34 cellular contexts compared by ENCODE assay signal in the genomic region with DNA sequence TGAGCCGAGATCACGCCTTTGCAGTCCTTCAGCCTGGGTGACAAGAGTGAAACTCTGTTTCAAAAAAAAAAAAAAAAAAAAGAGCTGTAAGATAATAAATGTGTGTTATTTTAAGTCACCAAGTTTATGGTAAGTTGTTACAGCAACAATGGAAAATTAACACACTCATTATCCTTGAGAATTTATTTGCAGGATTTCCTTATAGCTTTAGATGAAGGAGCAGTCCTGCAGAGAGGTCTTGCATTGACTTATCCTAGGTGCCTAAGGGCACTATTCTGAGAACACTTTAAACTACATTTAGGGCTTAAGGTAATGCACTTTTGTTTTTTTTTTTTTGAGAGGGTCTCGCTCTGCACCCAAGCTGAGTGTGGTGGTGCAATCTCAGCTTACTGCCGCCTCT.
"Had no signal": no experiment of that assay in that cellular context is flagged by ENCODE, and none has a peak within 500 bp of the region (broad histone marks: within the 10 kb centered on the region; RNA-seq: fewer than 3 reads in every experiment).

No MANE protein-coding gene starts in this region.

- H3K36me3 ChIP-seq: adrenal gland, brain microvascular endothelial cell, breast epithelium had no signal

- H3K27ac ChIP-seq: adrenal gland, body of pancreas, brain microvascular endothelial cell, breast epithelium, VCaP had no signal

- FAIRE-seq: astrocyte, TTC549 had no signal

- ATAC-seq: activated CD8-positive, alpha-beta T cell treated with anti-CD3 and anti-CD28 coated beads for 36 hours; activated naive CD4-positive, alpha-beta T cell treated with anti-CD3 and anti-CD28 coated beads, Interleukin-2, amount 50 U/mL, for 72 hours; activated T-cell treated with anti-CD3 and anti-CD28 coated beads, Interleukin-2, amount 50 U/mL, for 4 hours; activated T-cell treated with anti-CD3 and anti-CD28 coated beads, Interleukin-2, amount 50 U/mL, for 72 hours; activated T-helper 17 cell treated with anti-CD3 and anti-CD28 coated beads, Interleukin-2, amount 50 U/mL, for 72 hours; body of pancreas had no signal

- H3K27me3 ChIP-seq: adrenal gland, body of pancreas, brain microvascular endothelial cell, breast epithelium had no signal

- H3K4me3 ChIP-seq: adrenal gland, body of pancreas, breast epithelium had no signal

- DNase-seq: activated B cell treated with CpG ODN at 0.5 μM for 24 hours; activated CD4-positive, alpha-beta memory T cell treated with anti-CD3 and anti-CD28 coated beads for 36 hours; activated CD4-positive, alpha-beta T cell treated with anti-CD3 and anti-CD28 coated beads for 4 hours; activated CD4-positive, alpha-beta T cell treated with anti-CD3 and anti-CD28 coated beads, Interleukin-2, amount 10 ng/mL, durations not matched to agents 24 days and 14 days; activated CD4-positive, alpha-beta T cell treated with anti-CD3 and anti-CD28 coated beads, Interleukin-2, amount 50 U/mL, for 1 hour; activated CD4-positive, alpha-beta T cell treated with anti-CD3 and anti-CD28 coated beads, Interleukin-2, amount 50 U/mL, for 4 hours; activated CD4-positive, CD25-positive, alpha-beta regulatory T cell treated with anti-CD3 and anti-CD28 coated beads, Interleukin-2, amount 50 U/mL, for 72 hours; activated CD8-positive, alpha-beta memory T cell treated with anti-CD3 and anti-CD28 coated beads, Interleukin-2, amount 50 U/mL, for 4 hours; activated CD8-positive, alpha-beta T cell treated with anti-CD3 and anti-CD28 coated beads for 36 hours; activated effector memory CD4-positive, alpha-beta T cell treated with anti-CD3 and anti-CD28 coated beads, Interleukin-2, amount 50 U/mL, for 16 hours; activated gamma-delta T cell treated with Interleukin-2 at 50 U/mL for 16 hours; activated naive CD4-positive, alpha-beta T cell; activated naive CD4-positive, alpha-beta T cell treated with anti-CD3 and anti-CD28 coated beads for 36 hours; activated naive CD4-positive, alpha-beta T cell treated with anti-CD3 and anti-CD28 coated beads, Interleukin-2, amount 50 U/mL, for 16 hours; activated naive CD8-positive, alpha-beta T cell treated with anti-CD3 and anti-CD28 coated beads for 36 hours; activated T-cell treated with anti-CD3 and anti-CD28 coated beads for 4 hours; activated T-cell treated with anti-CD3 and anti-CD28 coated beads, Interleukin-2, amount 50 U/mL, for 1 hour; activated T-cell treated with anti-CD3 and anti-CD28 coated beads, Interleukin-2, amount 50 U/mL, for 4 hours; activated T-cell treated with anti-CD3 and anti-CD28 coated beads, Interleukin-2, amount 50 U/mL, for 72 hours; adrenal gland; amniotic stem cell; aorta; body of pancreas; brain microvascular endothelial cell; central memory CD4-positive, alpha-beta T cell; T-helper 1 cell; T-helper 2 cell; T-helper 9 cell had no signal

- H3K9me3 ChIP-seq: adrenal gland, body of pancreas had no signal

- H3K4me1 ChIP-seq: adrenal gland, body of pancreas, breast epithelium had no signal
